ENCODE assay signal across 1 cellular context in genomic region chr17:33982872-33983271, GRCh38.
A peak's percentile ranks its signal among the peaks of the same experiment; 100 is the strongest.
TF ChIP-seq lines count a peak whose summit lies in the region.

No MANE protein-coding gene starts in this region.

TF ChIP-seq in HEK293, 187 proteins besides CTCF, POLR2A, EP300 and RAD21 (continued from another document and continues in another):
- TF ChIP-seq, protein P1, sequence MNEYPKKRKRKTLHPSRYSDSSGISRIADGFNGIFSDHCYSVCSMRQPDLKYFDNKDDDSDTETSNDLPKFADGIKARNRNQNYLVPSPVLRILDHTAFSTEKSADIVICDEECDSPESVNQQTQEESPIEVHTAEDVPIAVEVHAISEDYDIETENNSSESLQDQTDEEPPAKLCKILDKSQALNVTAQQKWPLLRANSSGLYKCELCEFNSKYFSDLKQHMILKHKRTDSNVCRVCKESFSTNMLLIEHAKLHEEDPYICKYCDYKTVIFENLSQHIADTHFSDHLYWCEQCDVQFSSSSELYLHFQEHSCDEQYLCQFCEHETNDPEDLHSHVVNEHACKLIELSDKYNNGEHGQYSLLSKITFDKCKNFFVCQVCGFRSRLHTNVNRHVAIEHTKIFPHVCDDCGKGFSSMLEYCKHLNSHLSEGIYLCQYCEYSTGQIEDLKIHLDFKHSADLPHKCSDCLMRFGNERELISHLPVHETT (tag by site-specific recombination; IDR thresholded peaks at IDR 0.05): peak; percentile 59; the same call in 1 of the 2 replicates
- TF ChIP-seq, protein P2, sequence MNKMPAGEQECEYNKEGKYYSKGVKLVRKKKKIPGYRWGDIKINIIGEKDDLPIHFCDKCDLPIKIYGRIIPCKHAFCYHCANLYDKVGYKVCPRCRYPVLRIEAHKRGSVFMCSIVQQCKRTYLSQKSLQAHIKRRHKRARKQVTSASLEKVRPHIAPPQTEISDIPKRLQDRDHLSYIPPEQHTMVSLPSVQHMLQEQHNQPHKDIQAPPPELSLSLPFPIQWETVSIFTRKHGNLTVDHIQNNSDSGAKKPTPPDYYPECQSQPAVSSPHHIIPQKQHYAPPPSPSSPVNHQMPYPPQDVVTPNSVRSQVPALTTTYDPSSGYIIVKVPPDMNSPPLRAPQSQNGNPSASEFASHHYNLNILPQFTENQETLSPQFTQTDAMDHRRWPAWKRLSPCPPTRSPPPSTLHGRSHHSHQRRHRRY (tag by site-specific recombination; IDR thresholded peaks at IDR 0.05): no peak
- TF ChIP-seq ZNF529 (tag by site-specific recombination; IDR thresholded peaks at IDR 0.05; ENCODE audit: insufficient replicate concordance) (no peak), BCL6B (tag by site-specific recombination; IDR thresholded peaks at IDR 0.05) (no peak), TCF7L2 (IDR thresholded peaks at IDR 0.05; ENCODE audit: borderline replicate concordance, low read depth, low read length) (no peak), ZNF10 (tag by site-specific recombination; IDR thresholded peaks at IDR 0.05) (no peak), KLF7 (tag by site-specific recombination; IDR thresholded peaks at IDR 0.05; ENCODE audit: borderline replicate concordance) (no peak), HOXD13 (CRISPR knock-in tag; IDR thresholded peaks at IDR 0.05; ENCODE audit: borderline replicate concordance) (no peak), PRDM2 (tag by site-specific recombination; IDR thresholded peaks at IDR 0.05; ENCODE audit: borderline replicate concordance) (no peak), ELK4 (IDR thresholded peaks at IDR 0.05; ENCODE audit: borderline replicate concordance, low read depth, low read length) (no peak), ZNF768 (tag by site-specific recombination; IDR thresholded peaks at IDR 0.05) (no peak), PRDM1 (tag by site-specific recombination; IDR thresholded peaks at IDR 0.05) (no peak), PATZ1 (tag by site-specific recombination; IDR thresholded peaks at IDR 0.05) (no peak), ZNF791 (tag by site-specific recombination; IDR thresholded peaks at IDR 0.05) (no peak), ZNF350 (tag by site-specific recombination; IDR thresholded peaks at IDR 0.05) (no peak), SP7 (tag by site-specific recombination; IDR thresholded peaks at IDR 0.05) (peak; percentile 78), ZNF175 (tag by site-specific recombination; IDR thresholded peaks at IDR 0.05) (no peak), ZSCAN23 (tag by site-specific recombination; IDR thresholded peaks at IDR 0.05) (no peak), ZNF335 (tag by site-specific recombination; conservative IDR thresholded peaks at IDR 0.05) (no peak), ZNF549 (tag by site-specific recombination; IDR thresholded peaks at IDR 0.05) (no peak), ZNF580 (tag by site-specific recombination; IDR thresholded peaks at IDR 0.05) (no peak), ZNF324 (tag by site-specific recombination; IDR thresholded peaks at IDR 0.05) (no peak), ZNF280D (tag by site-specific recombination; IDR thresholded peaks at IDR 0.05) (no peak), ZNF530 (tag by site-specific recombination; IDR thresholded peaks at IDR 0.05; ENCODE audit: low read depth) (no peak), ZNF266 (tag by site-specific recombination; IDR thresholded peaks at IDR 0.05; ENCODE audit: low read depth) (no peak)
- TF ChIP-seq, protein P3, sequence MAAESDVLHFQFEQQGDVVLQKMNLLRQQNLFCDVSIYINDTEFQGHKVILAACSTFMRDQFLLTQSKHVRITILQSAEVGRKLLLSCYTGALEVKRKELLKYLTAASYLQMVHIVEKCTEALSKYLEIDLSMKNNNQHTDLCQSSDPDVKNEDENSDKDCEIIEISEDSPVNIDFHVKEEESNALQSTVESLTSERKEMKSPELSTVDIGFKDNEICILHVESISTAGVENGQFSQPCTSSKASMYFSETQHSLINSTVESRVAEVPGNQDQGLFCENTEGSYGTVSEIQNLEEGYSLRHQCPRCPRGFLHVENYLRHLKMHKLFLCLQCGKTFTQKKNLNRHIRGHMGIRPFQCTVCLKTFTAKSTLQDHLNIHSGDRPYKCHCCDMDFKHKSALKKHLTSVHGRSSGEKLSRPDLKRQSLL (tag by site-specific recombination; IDR thresholded peaks at IDR 0.05): no peak
- TF ChIP-seq, protein P4, sequence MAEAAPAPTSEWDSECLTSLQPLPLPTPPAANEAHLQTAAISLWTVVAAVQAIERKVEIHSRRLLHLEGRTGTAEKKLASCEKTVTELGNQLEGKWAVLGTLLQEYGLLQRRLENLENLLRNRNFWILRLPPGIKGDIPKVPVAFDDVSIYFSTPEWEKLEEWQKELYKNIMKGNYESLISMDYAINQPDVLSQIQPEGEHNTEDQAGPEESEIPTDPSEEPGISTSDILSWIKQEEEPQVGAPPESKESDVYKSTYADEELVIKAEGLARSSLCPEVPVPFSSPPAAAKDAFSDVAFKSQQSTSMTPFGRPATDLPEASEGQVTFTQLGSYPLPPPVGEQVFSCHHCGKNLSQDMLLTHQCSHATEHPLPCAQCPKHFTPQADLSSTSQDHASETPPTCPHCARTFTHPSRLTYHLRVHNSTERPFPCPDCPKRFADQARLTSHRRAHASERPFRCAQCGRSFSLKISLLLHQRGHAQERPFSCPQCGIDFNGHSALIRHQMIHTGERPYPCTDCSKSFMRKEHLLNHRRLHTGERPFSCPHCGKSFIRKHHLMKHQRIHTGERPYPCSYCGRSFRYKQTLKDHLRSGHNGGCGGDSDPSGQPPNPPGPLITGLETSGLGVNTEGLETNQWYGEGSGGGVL (tag by site-specific recombination; IDR thresholded peaks at IDR 0.05): no peak
- TF ChIP-seq, protein P5, sequence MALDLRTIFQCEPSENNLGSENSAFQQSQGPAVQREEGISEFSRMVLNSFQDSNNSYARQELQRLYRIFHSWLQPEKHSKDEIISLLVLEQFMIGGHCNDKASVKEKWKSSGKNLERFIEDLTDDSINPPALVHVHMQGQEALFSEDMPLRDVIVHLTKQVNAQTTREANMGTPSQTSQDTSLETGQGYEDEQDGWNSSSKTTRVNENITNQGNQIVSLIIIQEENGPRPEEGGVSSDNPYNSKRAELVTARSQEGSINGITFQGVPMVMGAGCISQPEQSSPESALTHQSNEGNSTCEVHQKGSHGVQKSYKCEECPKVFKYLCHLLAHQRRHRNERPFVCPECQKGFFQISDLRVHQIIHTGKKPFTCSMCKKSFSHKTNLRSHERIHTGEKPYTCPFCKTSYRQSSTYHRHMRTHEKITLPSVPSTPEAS (tag by site-specific recombination; IDR thresholded peaks at IDR 0.05): no peak
- TF ChIP-seq, protein P6, sequence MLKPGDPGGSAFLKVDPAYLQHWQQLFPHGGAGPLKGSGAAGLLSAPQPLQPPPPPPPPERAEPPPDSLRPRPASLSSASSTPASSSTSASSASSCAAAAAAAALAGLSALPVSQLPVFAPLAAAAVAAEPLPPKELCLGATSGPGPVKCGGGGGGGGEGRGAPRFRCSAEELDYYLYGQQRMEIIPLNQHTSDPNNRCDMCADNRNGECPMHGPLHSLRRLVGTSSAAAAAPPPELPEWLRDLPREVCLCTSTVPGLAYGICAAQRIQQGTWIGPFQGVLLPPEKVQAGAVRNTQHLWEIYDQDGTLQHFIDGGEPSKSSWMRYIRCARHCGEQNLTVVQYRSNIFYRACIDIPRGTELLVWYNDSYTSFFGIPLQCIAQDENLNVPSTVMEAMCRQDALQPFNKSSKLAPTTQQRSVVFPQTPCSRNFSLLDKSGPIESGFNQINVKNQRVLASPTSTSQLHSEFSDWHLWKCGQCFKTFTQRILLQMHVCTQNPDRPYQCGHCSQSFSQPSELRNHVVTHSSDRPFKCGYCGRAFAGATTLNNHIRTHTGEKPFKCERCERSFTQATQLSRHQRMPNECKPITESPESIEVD (tag by site-specific recombination; IDR thresholded peaks at IDR 0.05): peak; percentile 35
